ENCODE assay signal across 2 cellular contexts in genomic region chr15:40058476-40059140, GRCh38.
TF ChIP-seq lines count a peak whose summit lies in the region.

No MANE protein-coding gene starts in this region.

TF ChIP-seq in HepG2, 621 proteins besides CTCF, POLR2A, EP300 and RAD21 (continues in another document):
- no peak for TF ChIP-seq ZNF709 (CRISPR knock-in tag; IDR thresholded peaks at IDR 0.05)
- TF ChIP-seq ZNF782 (CRISPR knock-in tag; IDR thresholded peaks at IDR 0.05; ENCODE audit: borderline replicate concordance): no peak
- no peak for TF ChIP-seq HOXA9 (CRISPR knock-in tag; IDR thresholded peaks at IDR 0.05; ENCODE audit: borderline replicate concordance)
- no peak for TF ChIP-seq ZNF10 (CRISPR knock-in tag; IDR thresholded peaks at IDR 0.05; ENCODE audit: borderline replicate concordance, low read depth)
- TF ChIP-seq PRMT3 (CRISPR knock-in tag; IDR thresholded peaks at IDR 0.05; ENCODE audit: borderline replicate concordance, low read depth): no peak
- TF ChIP-seq CERS6 (CRISPR knock-in tag; IDR thresholded peaks at IDR 0.05): no peak
- no peak for TF ChIP-seq ZNF784 (CRISPR knock-in tag; IDR thresholded peaks at IDR 0.05; ENCODE audit: borderline replicate concordance)
- TF ChIP-seq THAP9 (CRISPR knock-in tag; IDR thresholded peaks at IDR 0.05; ENCODE audit: borderline replicate concordance): no peak
- TF ChIP-seq, protein P1, sequence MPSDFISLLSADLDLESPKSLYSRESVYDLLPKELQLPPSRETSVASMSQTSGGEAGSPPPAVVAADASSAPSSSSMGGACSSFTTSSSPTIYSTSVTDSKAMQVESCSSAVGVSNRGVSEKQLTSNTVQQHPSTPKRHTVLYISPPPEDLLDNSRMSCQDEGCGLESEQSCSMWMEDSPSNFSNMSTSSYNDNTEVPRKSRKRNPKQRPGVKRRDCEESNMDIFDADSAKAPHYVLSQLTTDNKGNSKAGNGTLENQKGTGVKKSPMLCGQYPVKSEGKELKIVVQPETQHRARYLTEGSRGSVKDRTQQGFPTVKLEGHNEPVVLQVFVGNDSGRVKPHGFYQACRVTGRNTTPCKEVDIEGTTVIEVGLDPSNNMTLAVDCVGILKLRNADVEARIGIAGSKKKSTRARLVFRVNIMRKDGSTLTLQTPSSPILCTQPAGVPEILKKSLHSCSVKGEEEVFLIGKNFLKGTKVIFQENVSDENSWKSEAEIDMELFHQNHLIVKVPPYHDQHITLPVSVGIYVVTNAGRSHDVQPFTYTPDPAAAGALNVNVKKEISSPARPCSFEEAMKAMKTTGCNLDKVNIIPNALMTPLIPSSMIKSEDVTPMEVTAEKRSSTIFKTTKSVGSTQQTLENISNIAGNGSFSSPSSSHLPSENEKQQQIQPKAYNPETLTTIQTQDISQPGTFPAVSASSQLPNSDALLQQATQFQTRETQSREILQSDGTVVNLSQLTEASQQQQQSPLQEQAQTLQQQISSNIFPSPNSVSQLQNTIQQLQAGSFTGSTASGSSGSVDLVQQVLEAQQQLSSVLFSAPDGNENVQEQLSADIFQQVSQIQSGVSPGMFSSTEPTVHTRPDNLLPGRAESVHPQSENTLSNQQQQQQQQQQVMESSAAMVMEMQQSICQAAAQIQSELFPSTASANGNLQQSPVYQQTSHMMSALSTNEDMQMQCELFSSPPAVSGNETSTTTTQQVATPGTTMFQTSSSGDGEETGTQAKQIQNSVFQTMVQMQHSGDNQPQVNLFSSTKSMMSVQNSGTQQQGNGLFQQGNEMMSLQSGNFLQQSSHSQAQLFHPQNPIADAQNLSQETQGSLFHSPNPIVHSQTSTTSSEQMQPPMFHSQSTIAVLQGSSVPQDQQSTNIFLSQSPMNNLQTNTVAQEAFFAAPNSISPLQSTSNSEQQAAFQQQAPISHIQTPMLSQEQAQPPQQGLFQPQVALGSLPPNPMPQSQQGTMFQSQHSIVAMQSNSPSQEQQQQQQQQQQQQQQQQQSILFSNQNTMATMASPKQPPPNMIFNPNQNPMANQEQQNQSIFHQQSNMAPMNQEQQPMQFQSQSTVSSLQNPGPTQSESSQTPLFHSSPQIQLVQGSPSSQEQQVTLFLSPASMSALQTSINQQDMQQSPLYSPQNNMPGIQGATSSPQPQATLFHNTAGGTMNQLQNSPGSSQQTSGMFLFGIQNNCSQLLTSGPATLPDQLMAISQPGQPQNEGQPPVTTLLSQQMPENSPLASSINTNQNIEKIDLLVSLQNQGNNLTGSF (CRISPR knock-in tag; IDR thresholded peaks at IDR 0.05): no peak
- no peak for TF ChIP-seq ETV6 (CRISPR knock-in tag; conservative IDR thresholded peaks at IDR 0.05)
- no peak for TF ChIP-seq SP5 (CRISPR knock-in tag; IDR thresholded peaks at IDR 0.05; ENCODE audit: borderline replicate concordance, low read depth)
- no peak for TF ChIP-seq JUNB (CRISPR knock-in tag; IDR thresholded peaks at IDR 0.05; ENCODE audit: borderline replicate concordance)
- no peak for TF ChIP-seq ZNF276 (CRISPR knock-in tag; IDR thresholded peaks at IDR 0.05; ENCODE audit: low read depth)
- TF ChIP-seq STAT5B (CRISPR knock-in tag; IDR thresholded peaks at IDR 0.05): no peak
- TF ChIP-seq SOX13 (IDR thresholded peaks at IDR 0.05): no peak
- no peak for TF ChIP-seq SOX13 (CRISPR knock-in tag; conservative IDR thresholded peaks at IDR 0.05 in 1 of 2, IDR thresholded peaks at IDR 0.05 in 1 of 2)

TF ChIP-seq in WTC11, 78 proteins besides CTCF, POLR2A, EP300 and RAD21:
- TF ChIP-seq PREB (CRISPR knock-in tag; IDR thresholded peaks at IDR 0.05; ENCODE audit: borderline replicate concordance) (no peak), ELF4 (CRISPR knock-in tag; IDR thresholded peaks at IDR 0.05; ENCODE audit: low read depth) (no peak), ZBTB21 (CRISPR knock-in tag; IDR thresholded peaks at IDR 0.05; ENCODE audit: borderline replicate concordance) (no peak), SMAD4 (CRISPR knock-in tag; IDR thresholded peaks at IDR 0.05) (no peak), ESRRA (CRISPR knock-in tag; IDR thresholded peaks at IDR 0.05; ENCODE audit: borderline replicate concordance) (no peak), TP53 (CRISPR knock-in tag; IDR thresholded peaks at IDR 0.05) (no peak), HMGXB4 (CRISPR knock-in tag; IDR thresholded peaks at IDR 0.05) (no peak), NFATC4 (CRISPR knock-in tag; IDR thresholded peaks at IDR 0.05) (no peak), AFF4 (CRISPR knock-in tag; IDR thresholded peaks at IDR 0.05; ENCODE audit: borderline replicate concordance) (no peak), NR3C1 (CRISPR knock-in tag; conservative IDR thresholded peaks at IDR 0.05; ENCODE audit: low read depth) (no peak)
- TF ChIP-seq, protein P2, sequence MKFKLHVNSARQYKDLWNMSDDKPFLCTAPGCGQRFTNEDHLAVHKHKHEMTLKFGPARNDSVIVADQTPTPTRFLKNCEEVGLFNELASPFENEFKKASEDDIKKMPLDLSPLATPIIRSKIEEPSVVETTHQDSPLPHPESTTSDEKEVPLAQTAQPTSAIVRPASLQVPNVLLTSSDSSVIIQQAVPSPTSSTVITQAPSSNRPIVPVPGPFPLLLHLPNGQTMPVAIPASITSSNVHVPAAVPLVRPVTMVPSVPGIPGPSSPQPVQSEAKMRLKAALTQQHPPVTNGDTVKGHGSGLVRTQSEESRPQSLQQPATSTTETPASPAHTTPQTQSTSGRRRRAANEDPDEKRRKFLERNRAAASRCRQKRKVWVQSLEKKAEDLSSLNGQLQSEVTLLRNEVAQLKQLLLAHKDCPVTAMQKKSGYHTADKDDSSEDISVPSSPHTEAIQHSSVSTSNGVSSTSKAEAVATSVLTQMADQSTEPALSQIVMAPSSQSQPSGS (CRISPR knock-in tag; IDR thresholded peaks at IDR 0.05; ENCODE audit: borderline replicate concordance, low read depth): no peak
- TF ChIP-seq, protein P3, sequence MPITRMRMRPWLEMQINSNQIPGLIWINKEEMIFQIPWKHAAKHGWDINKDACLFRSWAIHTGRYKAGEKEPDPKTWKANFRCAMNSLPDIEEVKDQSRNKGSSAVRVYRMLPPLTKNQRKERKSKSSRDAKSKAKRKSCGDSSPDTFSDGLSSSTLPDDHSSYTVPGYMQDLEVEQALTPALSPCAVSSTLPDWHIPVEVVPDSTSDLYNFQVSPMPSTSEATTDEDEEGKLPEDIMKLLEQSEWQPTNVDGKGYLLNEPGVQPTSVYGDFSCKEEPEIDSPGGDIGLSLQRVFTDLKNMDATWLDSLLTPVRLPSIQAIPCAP (CRISPR knock-in tag; IDR thresholded peaks at IDR 0.05): no peak
- TF ChIP-seq, protein P4, sequence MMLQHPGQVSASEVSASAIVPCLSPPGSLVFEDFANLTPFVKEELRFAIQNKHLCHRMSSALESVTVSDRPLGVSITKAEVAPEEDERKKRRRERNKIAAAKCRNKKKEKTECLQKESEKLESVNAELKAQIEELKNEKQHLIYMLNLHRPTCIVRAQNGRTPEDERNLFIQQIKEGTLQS (CRISPR knock-in tag; conservative IDR thresholded peaks at IDR 0.05): no peak
- TF ChIP-seq, protein P5, sequence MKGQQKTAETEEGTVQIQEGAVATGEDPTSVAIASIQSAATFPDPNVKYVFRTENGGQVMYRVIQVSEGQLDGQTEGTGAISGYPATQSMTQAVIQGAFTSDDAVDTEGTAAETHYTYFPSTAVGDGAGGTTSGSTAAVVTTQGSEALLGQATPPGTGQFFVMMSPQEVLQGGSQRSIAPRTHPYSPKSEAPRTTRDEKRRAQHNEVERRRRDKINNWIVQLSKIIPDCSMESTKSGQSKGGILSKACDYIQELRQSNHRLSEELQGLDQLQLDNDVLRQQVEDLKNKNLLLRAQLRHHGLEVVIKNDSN (CRISPR knock-in tag; IDR thresholded peaks at IDR 0.05): no peak
TF ChIP-seq in WTC11: peak in this region for 0.
